In the genomic region with DNA sequence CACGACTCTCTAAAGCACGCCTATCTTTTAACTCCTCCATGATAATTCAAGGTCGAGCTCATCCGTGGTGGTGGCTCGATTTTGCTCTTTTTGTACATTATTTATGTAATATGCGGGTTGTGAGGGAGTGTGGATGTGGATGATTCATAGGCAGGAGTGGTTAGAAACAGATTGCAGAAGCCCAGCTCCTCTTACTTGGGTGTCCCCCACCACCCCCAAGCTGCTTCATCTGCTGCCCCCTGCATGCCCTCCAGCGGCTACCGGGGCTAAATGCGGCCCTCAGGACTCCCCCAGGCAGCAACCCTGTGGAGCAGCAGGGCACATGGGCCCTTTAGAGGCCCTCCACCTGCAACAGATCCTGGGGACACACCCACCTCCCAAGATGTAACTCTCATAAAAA, we compare ENCODE assay signal across 18 cellular contexts.
DNase-seq lines count a peak whose midpoint lies in the region; ATAC-seq lines count a peak whose summit lies in the region.
"Had no signal": no experiment of that assay in that cellular context is flagged by ENCODE, and none has a peak within 500 bp of the region (broad histone marks: within the 10 kb centered on the region; RNA-seq: fewer than 3 reads in every experiment).

No MANE protein-coding gene starts in this region.

- no peak overlapping the region for H2BK12ac ChIP-seq in trophoblast cell (ENCODE audit: low read length)

- no peak for ATAC-seq in GM21423 (IDR thresholded peaks at IDR 0.05; ENCODE audit: unreplicated experiment)

- H2AFZ ChIP-seq in trophoblast cell (ENCODE audit: insufficient read depth, low read length, poor library complexity): no peak overlapping the region

- no peak overlapping the region for H3K4ac ChIP-seq in trophoblast cell (ENCODE audit: low read depth, low read length)

- no peak overlapping the region for H4K8ac ChIP-seq in trophoblast cell (ENCODE audit: low read depth, low read length)

- H4K91ac ChIP-seq in trophoblast cell (ENCODE audit: low read depth, low read length): no peak overlapping the region

- H2BK5ac ChIP-seq in trophoblast cell (ENCODE audit: low read depth, low read length, poor library complexity): no peak overlapping the region

- no peak overlapping the region for H3K4me3 ChIP-seq in H7 (ENCODE audit: insufficient read depth, low read depth, low read length)
- H3K4me3 ChIP-seq in trophoblast cell (ENCODE audit: low read depth, low read length): no peak overlapping the region
- H3K4me3 ChIP-seq: BLaER1 treated with 17β-estradiol and CSF1 and Interleukin-3, amounts not matched to agents 10 nM and 100 nM had no signal

- H3K27me3 ChIP-seq in H7 (ENCODE audit: control insufficient read depth, insufficient read depth, low read length): no peaks in the 10 kb centered on the region
- H3K27me3 ChIP-seq in trophoblast cell (ENCODE audit: insufficient read depth, low read length): no peaks in the 10 kb centered on the region
- H3K27me3 ChIP-seq: BLaER1 treated with 17β-estradiol and CSF1 and Interleukin-3, amounts not matched to agents 10 nM and 100 nM had no signal

- H2BK120ac ChIP-seq in trophoblast cell (ENCODE audit: insufficient read depth, low read length, poor library complexity): no peak overlapping the region

- H3K27ac ChIP-seq in caudate nucleus (ENCODE audit: low read depth, low read length) (peak overlapping the region; percentile 74), trophoblast cell (ENCODE audit: low read depth, low read length) (no peak overlapping the region)
- H3K27ac ChIP-seq: BLaER1 treated with 17β-estradiol and CSF1 and Interleukin-3, amounts not matched to agents 10 nM and 100 nM; KMS-11 had no signal

- no peak overlapping the region for H3K9ac ChIP-seq in trophoblast cell (ENCODE audit: low read length)
- H3K9ac ChIP-seq: BLaER1 treated with 17β-estradiol and CSF1 and Interleukin-3, amounts not matched to agents 10 nM and 100 nM; KMS-11 had no signal

- H3K79me2 ChIP-seq in trophoblast cell (ENCODE audit: control insufficient read depth, insufficient read depth, low read length, poor library complexity): no peaks in the 10 kb centered on the region

- no peak overlapping the region for H3K14ac ChIP-seq in trophoblast cell (ENCODE audit: low read length)

- H3K79me1 ChIP-seq in trophoblast cell (ENCODE audit: low read length): no peaks in the 10 kb centered on the region

- DNase-seq in H7: peak; percentile 35
- peak; percentile 43 for DNase-seq in NCI-H226
- peak in 14 of 61 donors; percentile 3 to 67 (median 34) for DNase-seq in caudate nucleus (lab: John Stamatoyannopoulos, UW)
- DNase-seq in trophoblast cell: peak; percentile 15 to 26
- DNase-seq in kidney glomerular epithelial cell (lab: John Stamatoyannopoulos, UW): no peak
- DNase-seq in DMS153 (lab: John Stamatoyannopoulos, UW): no peak
- DNase-seq in DMS53 treated with DMSO at 0.1 percent for 48 hours (lab: John Stamatoyannopoulos, UW; ENCODE audit: unreplicated experiment): no peak
- DNase-seq: CD4-positive, CD25-positive, alpha-beta regulatory T cell; CD8-positive, alpha-beta memory T cell; COR-L47; DMS 273 treated with DMSO at 0.1 percent for 48 hours; DMS79; GF-D8; GOT3; H9 had no signal

- H3K9me3 ChIP-seq in trophoblast cell (ENCODE audit: insufficient read depth, low read depth, low read length): no peaks in the 10 kb centered on the region
- H3K9me3 ChIP-seq: BLaER1 treated with 17β-estradiol and CSF1 and Interleukin-3, amounts not matched to agents 10 nM and 100 nM had no signal

- H4K12ac ChIP-seq in trophoblast cell (ENCODE audit: low read depth, low read length): no peak overlapping the region

- H3K4me1 ChIP-seq in trophoblast cell (ENCODE audit: control insufficient read depth in 1 of 2, insufficient read depth in 2 of 2, low read length in 2 of 2): no peaks in the 10 kb centered on the region

- no peak overlapping the region for H2AK5ac ChIP-seq in trophoblast cell (ENCODE audit: low read length)

- WGBS in trophoblast cell (ENCODE audit: extremely low coverage, insufficient coverage, insufficient read length): no CpG with 5 or more reads among the region's 9 CpGs

- no peak overlapping the region for H3K23ac ChIP-seq in trophoblast cell (ENCODE audit: low read length)

- no peak overlapping the region for H3K18ac ChIP-seq in trophoblast cell (ENCODE audit: low read length)

- H3K36me3 ChIP-seq in H7 (replicated peaks; ENCODE audit: control insufficient read depth, insufficient read depth, low read length): no peaks in the 10 kb centered on the region
- H3K36me3 ChIP-seq in trophoblast cell (ENCODE audit: control insufficient read depth in 1 of 2, insufficient read depth in 2 of 2, low read length in 2 of 2): no peaks in the 10 kb centered on the region
- H3K36me3 ChIP-seq: BLaER1 treated with 17β-estradiol and CSF1 and Interleukin-3, amounts not matched to agents 10 nM and 100 nM had no signal

- H3K4me2 ChIP-seq in trophoblast cell (ENCODE audit: low read length): no peak overlapping the region
- H3K4me2 ChIP-seq: BLaER1 treated with 17β-estradiol and CSF1 and Interleukin-3, amounts not matched to agents 10 nM and 100 nM; KMS-11 had no signal

Comparison
In these comparisons a context has a peak if more than half of its experiments do, and no peak if none do; other contexts are left out.
1. DNase-seq: peak in H7 (single experiment), NCI-H226 (single experiment) and trophoblast cell (2 of 2); none in kidney glomerular epithelial cell (single experiment), DMS153 (single experiment) and DMS53 treated with DMSO at 0.1 percent for 48 hours (single experiment).